23 cellular contexts compared by ENCODE assay signal in the genomic region with DNA sequence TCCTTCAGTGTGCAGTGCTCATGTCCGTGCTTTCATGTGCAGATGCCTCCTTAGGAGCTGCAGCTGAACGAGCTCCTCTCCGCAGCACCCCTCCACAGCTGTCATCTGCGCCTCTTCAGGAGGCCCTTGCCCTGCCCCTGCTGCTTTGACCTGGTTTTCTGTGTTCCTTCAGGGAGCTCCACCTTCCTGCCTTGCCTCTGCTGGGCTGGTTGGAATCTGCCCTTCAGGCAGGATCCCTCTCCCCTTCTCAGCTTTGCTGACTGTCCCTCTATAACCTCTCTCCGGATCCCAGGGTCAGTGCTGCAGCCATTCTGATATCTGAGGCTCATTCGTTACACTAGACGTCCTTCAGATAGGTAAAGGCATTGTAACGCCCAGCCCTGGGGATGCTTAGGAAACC.
DNase-seq lines count a peak whose midpoint lies in the region; ATAC-seq, FAIRE-seq and TF ChIP-seq lines count a peak whose summit lies in the region.
"Had no signal": no experiment of that assay in that cellular context is flagged by ENCODE, and none has a peak within 500 bp of the region (broad histone marks: within the 10 kb centered on the region; RNA-seq: fewer than 3 reads in every experiment).

No MANE protein-coding gene starts in this region.

- H3K9me3 ChIP-seq in T-helper 17 cell (ENCODE audit: control insufficient read depth, low read length, poor library complexity, severe bottlenecking) (no peaks in the 10 kb centered on the region), hepatocyte (ENCODE audit: low read depth) (no peaks in the 10 kb centered on the region), small intestine (ENCODE audit: control insufficient read depth, low read depth) (no peaks in the 10 kb centered on the region)
- H3K9me3 ChIP-seq: BLaER1 treated with 17β-estradiol and CSF1 and Interleukin-3, amounts not matched to agents 10 nM and 100 nM; SJSA1 had no signal

- peaks cover 2% of the 10 kb centered on the region; the same call in 1 of the 2 replicates for H3K27me3 Mint-ChIP-seq in HFFc6 (ENCODE audit: insufficient read depth)
- no peaks in the 10 kb centered on the region for H3K27me3 Mint-ChIP-seq in T-helper 17 cell

- H3K4me1 Mint-ChIP-seq in HFFc6 (ENCODE audit: low read depth) (peaks cover 40% of the 10 kb centered on the region), T-helper 17 cell (peaks cover 9% of the 10 kb centered on the region)

- no peaks in the 10 kb centered on the region for H3K9me2 ChIP-seq in hepatocyte (replicated peaks; ENCODE audit: insufficient read depth)

- H3K36me3 Mint-ChIP-seq in HFFc6 (ENCODE audit: low read depth) (peaks cover 18% of the 10 kb centered on the region; the same call in 1 of the 2 replicates), T-helper 17 cell (ENCODE audit: low read depth) (peaks cover 7% of the 10 kb centered on the region)
- H3K36me3 Mint-ChIP-seq: CD8-positive, alpha-beta T cell had no signal

- no peaks in the 10 kb centered on the region for H3K79me2 ChIP-seq in hepatocyte

- H3K36me3 ChIP-seq in hepatocyte (replicated peaks; ENCODE audit: insufficient read depth, low read depth): no peaks in the 10 kb centered on the region
- no peaks in the 10 kb centered on the region for H3K36me3 ChIP-seq in small intestine (ENCODE audit: control insufficient read depth in 2 of 2, insufficient read depth in 2 of 2, low read length in 2 of 2)
- H3K36me3 ChIP-seq: SJSA1 had no signal

- H3K9me3 Mint-ChIP-seq in HFFc6: no peaks in the 10 kb centered on the region
- H3K9me3 Mint-ChIP-seq: CD8-positive, alpha-beta T cell had no signal

- H4K20me1 ChIP-seq in hepatocyte (ENCODE audit: insufficient read depth, poor library complexity, severe bottlenecking): no peaks in the 10 kb centered on the region

- DNase-seq in HFFc6: no peak
- DNase-seq in T-helper 17 cell: no peak
- DNase-seq in hepatocyte (ENCODE audit: low spot score): no peak
- peak; percentile 62 for DNase-seq in small intestine
- DNase-seq in DMS53 (lab: John Stamatoyannopoulos, UW): no peak
- DNase-seq in Ammon's horn (ENCODE audit: low spot score): no peak
- DNase-seq in GM19239 (ENCODE audit: insufficient read length, low spot score): no peak
- no peak for DNase-seq in sciatic nerve (ENCODE audit: low spot score)
- DNase-seq: ACHN; Calu3; CD8-positive, alpha-beta T cell; DMS153; Kasumi-1; NCI-H1694; NCI-H2081; NCI-H2171; NCI-H345; NCI-H526; OCI-M1 had no signal

- intact Hi-C loops in sciatic nerve (cut with DNase I): no loop called here

- H2AFZ ChIP-seq in hepatocyte: no peak overlapping the region

- H3K4me2 ChIP-seq in hepatocyte: no peak overlapping the region
- H3K4me2 ChIP-seq: BLaER1 treated with 17β-estradiol and CSF1 and Interleukin-3, amounts not matched to agents 10 nM and 100 nM had no signal

- H3K27ac Mint-ChIP-seq in HFFc6: peak overlapping the region; percentile 45
- peak overlapping the region; percentile 47 for H3K27ac Mint-ChIP-seq in T-helper 17 cell
- H3K27ac Mint-ChIP-seq: CD8-positive, alpha-beta T cell had no signal

- no peak overlapping the region for H3K4me3 Mint-ChIP-seq in HFFc6
- no peak overlapping the region for H3K4me3 Mint-ChIP-seq in T-helper 17 cell
- H3K4me3 Mint-ChIP-seq: CD8-positive, alpha-beta T cell had no signal

- H3K4me3 ChIP-seq in hepatocyte: no peak overlapping the region
- no peak overlapping the region for H3K4me3 ChIP-seq in small intestine (ENCODE audit: low read depth in 1 of 2, low read length in 2 of 2)
- H3K4me3 ChIP-seq: BLaER1 treated with 17β-estradiol and CSF1 and Interleukin-3, amounts not matched to agents 10 nM and 100 nM; SJSA1 had no signal

- TF ChIP-seq CTCF in HFFc6 (IDR thresholded peaks at IDR 0.05) (no peak), hepatocyte (IDR thresholded peaks at IDR 0.05; ENCODE audit: poor library complexity) (no peak)

- FAIRE-seq in small intestine (lab: Jason Lieb, UNC) (no peak), GM19239 (lab: Jason Lieb, UNC) (no peak)
- FAIRE-seq: H1 had no signal

- 75% methylated on average over 8 of the region's 8 CpGs for WGBS in hepatocyte (ENCODE audit: low lambda C conversion rate, missing lambda C conversion rate)
- 35 to 71% (median 50%) methylated on average over 8 of the region's 8 CpGs for WGBS in small intestine, 3 donors

- H3K27me3 ChIP-seq in hepatocyte (no peaks in the 10 kb centered on the region), small intestine (ENCODE audit: control insufficient read depth in 2 of 2, insufficient read depth in 2 of 2, low read length in 2 of 2) (no peaks in the 10 kb centered on the region)
- H3K27me3 ChIP-seq: BLaER1 treated with 17β-estradiol and CSF1 and Interleukin-3, amounts not matched to agents 10 nM and 100 nM; SJSA1 had no signal

- peak overlapping the region; percentile 89 for H3K27ac ChIP-seq in hepatocyte
- peak overlapping the region; percentile 93 to 96 for H3K27ac ChIP-seq in small intestine (ENCODE audit: low read depth in 1 of 2, low read length in 1 of 2)
- H3K27ac ChIP-seq: BLaER1 treated with 17β-estradiol and CSF1 and Interleukin-3, amounts not matched to agents 10 nM and 100 nM; SJSA1 had no signal

- no peak for ATAC-seq in T-helper 17 cell
- no peak for ATAC-seq in sciatic nerve
- ATAC-seq: CD8-positive, alpha-beta T cell; Right ventricle myocardium inferior had no signal

- H3K4me1 ChIP-seq in hepatocyte (ENCODE audit: insufficient read depth): peaks cover 38% of the 10 kb centered on the region
- peaks cover 8 to 9% of the 10 kb centered on the region in 2 donors for H3K4me1 ChIP-seq in small intestine (ENCODE audit: control insufficient read depth in 2 of 2, insufficient read depth in 1 of 2, low read depth in 1 of 2, low read length in 1 of 2)
